Comparison of ENCODE assay signal across 22 cellular contexts in the genomic region with DNA sequence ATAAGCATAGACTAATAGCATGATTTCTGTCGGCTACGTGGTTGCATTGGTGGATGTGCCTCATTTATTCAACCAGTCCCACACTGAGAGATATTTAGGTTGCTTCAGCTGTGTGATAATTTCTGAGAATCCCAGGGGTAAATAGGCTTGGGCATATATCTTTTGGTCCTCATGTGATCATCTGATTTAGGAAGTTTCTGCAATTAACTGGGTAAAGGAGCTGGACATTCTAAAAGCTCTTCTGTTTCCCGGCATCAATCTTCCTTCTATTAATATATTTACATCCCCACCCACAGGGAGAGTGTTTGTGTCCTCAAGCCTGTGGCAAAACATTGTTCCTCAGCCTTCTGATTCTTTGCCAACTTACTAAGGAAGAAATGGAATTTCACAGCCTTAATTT.
DNase-seq lines count a peak whose midpoint lies in the region; ATAC-seq, FAIRE-seq and TF ChIP-seq lines count a peak whose summit lies in the region.
"Had no signal": no experiment of that assay in that cellular context is flagged by ENCODE, and none has a peak within 500 bp of the region (broad histone marks: within the 10 kb centered on the region; RNA-seq: fewer than 3 reads in every experiment).

No MANE protein-coding gene starts in this region.

- no peak for FAIRE-seq in A549 (lab: Jason Lieb, UNC)
- FAIRE-seq: D721Med, GM12891, GM19239 had no signal

- ATAC-seq in A549: no peak
- ATAC-seq in body of pancreas: no peak

- CTCF ChIA-PET in A549 (lab: Yijun Ruan, JAX): interaction anchor here (0.5 kb wide), 1 partner anchor 239 kb away, joined by 3 read pairs; no protein-coding TSS in a partner anchor

- no peak overlapping the region for H3K9ac ChIP-seq in smooth muscle cell (ENCODE audit: low read depth)
- H3K9ac ChIP-seq: BLaER1 had no signal

- H3K27ac ChIP-seq in A549 (peak overlapping the region; percentile 0 to 6; a peak in 1 of 6 replicates), smooth muscle cell (ENCODE audit: low read depth) (peak overlapping the region; percentile 55), body of pancreas (no peak overlapping the region)
- H3K27ac ChIP-seq: 22Rv1, BLaER1 had no signal

- H3K4me2 ChIP-seq in A549 (no peak overlapping the region), smooth muscle cell (no peak overlapping the region)
- H3K4me2 ChIP-seq: BLaER1 had no signal

- no peaks in the 10 kb centered on the region for H4K20me1 ChIP-seq in smooth muscle cell (ENCODE audit: low read depth)
- H4K20me1 ChIP-seq: BLaER1 had no signal

- no peak for TF ChIP-seq EP300 in A549 (IDR thresholded peaks at IDR 0.05)

- no peaks in the 10 kb centered on the region for H3K9me3 ChIP-seq in A549
- no peaks in the 10 kb centered on the region for H3K9me3 ChIP-seq in smooth muscle cell (replicated peaks; ENCODE audit: low read depth)
- H3K9me3 ChIP-seq in body of pancreas: no peaks in the 10 kb centered on the region
- H3K9me3 ChIP-seq: BE2C, BLaER1, Caco-2 had no signal

- H3F3A ChIP-seq in smooth muscle cell (ENCODE audit: low read depth): no peaks in the 10 kb centered on the region

- H3K36me3 ChIP-seq in smooth muscle cell (ENCODE audit: low read depth): no peaks in the 10 kb centered on the region
- H3K36me3 ChIP-seq in body of pancreas (replicated peaks in 1 of 2; ENCODE audit: insufficient read depth in 1 of 2, low read depth in 2 of 2): no peaks in the 10 kb centered on the region
- H3K36me3 ChIP-seq: BE2C, BLaER1 had no signal

- TF ChIP-seq RAD21 in A549 (conservative IDR thresholded peaks at IDR 0.05 in 1 of 2, IDR thresholded peaks at IDR 0.05 in 1 of 2): no peak

- 80% methylated on average over 3 of the region's 3 CpGs for WGBS in A549 (ENCODE audit: missing lambda C conversion rate)
- WGBS in smooth muscle cell (ENCODE audit: low lambda C conversion rate): 82% methylated on average over 3 of the region's 3 CpGs
- 84 to 88% methylated on average over 3 of the region's 3 CpGs for WGBS in body of pancreas, 2 donors

- no peak for TF ChIP-seq POLR2A in A549 (IDR thresholded peaks at IDR 0.05; ENCODE audit: low read length)
- TF ChIP-seq POLR2A in body of pancreas (IDR thresholded peaks at IDR 0.05): no peak

- in situ Hi-C loops in SK-MEL-5 (cut with HindIII; ENCODE audit: low pct_unique_long_range_greater_than_20kb, low sequenced_read_pairs): no loop called here

- H3K4me1 ChIP-seq in A549 (no peaks in the 10 kb centered on the region), smooth muscle cell (ENCODE audit: low read depth) (no peaks in the 10 kb centered on the region), body of pancreas (no peaks in the 10 kb centered on the region)
- H3K4me1 ChIP-seq: BE2C, Caco-2 had no signal

- H3K4me3 ChIP-seq in A549 (no peak overlapping the region), smooth muscle cell (no peak overlapping the region), body of pancreas (no peak overlapping the region)
- H3K4me3 ChIP-seq: BLaER1 had no signal

- H3K79me2 ChIP-seq in smooth muscle cell (ENCODE audit: low read depth): no peaks in the 10 kb centered on the region

- H3K27me3 ChIP-seq in smooth muscle cell (ENCODE audit: low read depth): no peaks in the 10 kb centered on the region
- H3K27me3 ChIP-seq in body of pancreas: no peaks in the 10 kb centered on the region
- H3K27me3 ChIP-seq: BE2C, BLaER1 had no signal

- H2AFZ ChIP-seq in smooth muscle cell (ENCODE audit: low read depth): no peak overlapping the region

- DNase-seq in A549 (ENCODE audit: low read depth in 1 of 2, low spot score in 1 of 2) (no peak), SK-MEL-5 (ENCODE audit: low read depth, low spot score) (peak; percentile 53), foreskin melanocyte (peak; percentile 59), smooth muscle cell (lab: John Stamatoyannopoulos, UW; ENCODE audit: unreplicated experiment) (no peak), body of pancreas (no peak), activated gamma-delta T cell treated with Interleukin-2 at 50 U/mL for 16 hours (no peak)
- no peak for DNase-seq in effector CD4-positive, alpha-beta T cell
- DNase-seq: ACHN; BE2C; C1 segment of cervical spinal cord; Caco-2; Calu3; CD4-positive, alpha-beta memory T cell; CD4-positive, CD25-positive, alpha-beta regulatory T cell; CD8-positive, alpha-beta memory T cell; DMS79 treated with DMSO at 0.1 percent for 48 hours; GF-D8 had no signal

- TF ChIP-seq CTCF in A549 (IDR thresholded peaks at IDR 0.05): no peak
- no peak for TF ChIP-seq CTCF in smooth muscle cell (IDR thresholded peaks at IDR 0.05; ENCODE audit: borderline replicate concordance, insufficient read depth, poor library complexity, severe bottlenecking)
- TF ChIP-seq CTCF in body of pancreas (IDR thresholded peaks at IDR 0.05): no peak

- POLR2A ChIA-PET in A549 (lab: Yijun Ruan, JAX): no interaction called here

- intact Hi-C loops in body of pancreas (cut with DNase I): no loop called here

TF ChIP-seq in A549, 52 proteins besides CTCF, POLR2A, EP300 and RAD21:
- TF ChIP-seq HOXA7 (CRISPR knock-in tag; IDR thresholded peaks at IDR 0.05): no peak
- no peak for TF ChIP-seq PHF8 (IDR thresholded peaks at IDR 0.05; ENCODE audit: borderline replicate concordance, low read depth)
- TF ChIP-seq HOXB5 (CRISPR knock-in tag; IDR thresholded peaks at IDR 0.05): no peak
- no peak for TF ChIP-seq ZSCAN20 (CRISPR knock-in tag; IDR thresholded peaks at IDR 0.05)
- TF ChIP-seq CHD2 (IDR thresholded peaks at IDR 0.05; ENCODE audit: low read length, partially characterized antibody): no peak
- TF ChIP-seq, protein P1, sequence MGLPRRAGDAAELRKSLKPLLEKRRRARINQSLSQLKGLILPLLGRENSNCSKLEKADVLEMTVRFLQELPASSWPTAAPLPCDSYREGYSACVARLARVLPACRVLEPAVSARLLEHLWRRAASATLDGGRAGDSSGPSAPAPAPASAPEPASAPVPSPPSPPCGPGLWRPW (IDR thresholded peaks at IDR 0.05): no peak
- TF ChIP-seq JUNB (IDR thresholded peaks at IDR 0.05): no peak
- TF ChIP-seq KDM5A (IDR thresholded peaks at IDR 0.05): no peak
- TF ChIP-seq, protein P2, sequence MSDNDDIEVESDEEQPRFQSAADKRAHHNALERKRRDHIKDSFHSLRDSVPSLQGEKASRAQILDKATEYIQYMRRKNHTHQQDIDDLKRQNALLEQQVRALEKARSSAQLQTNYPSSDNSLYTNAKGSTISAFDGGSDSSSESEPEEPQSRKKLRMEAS (IDR thresholded peaks at IDR 0.05): no peak
- TF ChIP-seq MAZ (IDR thresholded peaks at IDR 0.05; ENCODE audit: borderline replicate concordance, low read depth, low read length): no peak
- no peak for TF ChIP-seq HDAC2 (IDR thresholded peaks at IDR 0.05)
- TF ChIP-seq MAFK (IDR thresholded peaks at IDR 0.05; ENCODE audit: partially characterized antibody): no peak
- no peak for TF ChIP-seq CHD4 (IDR thresholded peaks at IDR 0.05; ENCODE audit: borderline replicate concordance)
- TF ChIP-seq FOSB (CRISPR knock-in tag; IDR thresholded peaks at IDR 0.05): no peak
- no peak for TF ChIP-seq FOXS1 (CRISPR knock-in tag; IDR thresholded peaks at IDR 0.05)

Comparison
In these comparisons a context has a peak if more than half of its experiments do, and no peak if none do; other contexts are left out.
1. DNase-seq: peak in SK-MEL-5 (single experiment) and foreskin melanocyte (single experiment); none in A549 (0 of 2), smooth muscle cell (single experiment), effector CD4-positive, alpha-beta T cell (single experiment), body of pancreas (0 of 4) and activated gamma-delta T cell treated with Interleukin-2 at 50 U/mL for 16 hours (single experiment).
2. H3K27ac ChIP-seq: peak in A549 (2 of 2) and smooth muscle cell (single experiment); none in body of pancreas (0 of 4).